ENCODE assay signal across 10 cellular contexts in the genomic region with DNA sequence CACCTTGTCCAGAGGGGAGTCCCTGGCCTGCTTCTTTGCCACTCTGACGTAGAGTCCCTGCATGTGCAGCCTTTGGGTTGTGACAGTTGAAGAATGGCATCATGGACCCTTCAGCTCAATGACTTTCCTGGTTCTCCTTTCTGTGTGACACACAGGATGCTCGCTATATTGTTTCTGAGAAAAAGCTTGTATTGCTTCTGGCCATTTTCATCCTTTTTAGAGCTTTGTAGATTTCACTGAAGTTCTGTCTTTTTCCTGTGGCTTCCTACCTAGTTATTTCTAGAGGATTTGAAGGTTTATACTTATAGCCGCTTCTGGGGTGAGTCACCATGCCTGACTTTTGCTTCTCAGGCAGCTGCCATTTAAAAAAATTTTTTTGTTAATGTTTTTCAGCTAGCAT. TPM values are rescaled to one million over a fixed set of nuclear protein-coding genes. Genes with fewer than 3 reads are reported as not detected.
DNase-seq lines count a peak whose midpoint lies in the region; ATAC-seq, FAIRE-seq and TF ChIP-seq lines count a peak whose summit lies in the region.
"Had no signal": no experiment of that assay in that cellular context is flagged by ENCODE, and none has a peak within 500 bp of the region (broad histone marks: within the 10 kb centered on the region; RNA-seq: fewer than 3 reads in every experiment).

No MANE protein-coding gene starts in this region.

- H3K9ac ChIP-seq in kidney (ENCODE audit: low read length in 2 of 2), result no peak overlapping the region

- H3K4me3 ChIP-seq in fibroblast of mammary gland (ENCODE audit: control insufficient read depth, low read depth, low read length) (no peak overlapping the region), kidney (ENCODE audit: low read length in 2 of 2) (no peak overlapping the region)

- TF ChIP-seq CTCF in fibroblast of mammary gland (conservative IDR thresholded peaks at IDR 0.05; ENCODE audit: control insufficient read depth, insufficient read depth, low read depth, low read length) (no peak), kidney (IDR thresholded peaks at IDR 0.05; ENCODE audit: borderline replicate concordance, extremely low read depth, insufficient read depth) (no peak)

- no peaks in the 10 kb centered on the region for H3K36me3 ChIP-seq in kidney (ENCODE audit: control insufficient read depth in 1 of 2, insufficient read depth in 2 of 2, low read length in 2 of 2)

- FAIRE-seq in kidney (lab: Jason Lieb, UNC), result no peak
- FAIRE-seq: endometrium had no signal

- intact Hi-C loops in kidney (cut with DNase I), result no loop called here

- DNase-seq in fibroblast of mammary gland (ENCODE audit: low read depth), result peak; percentile 35
- DNase-seq in NCI-H446 (lab: John Stamatoyannopoulos, UW), result no peak
- DNase-seq in GF-D8 (lab: John Stamatoyannopoulos, UW), result no peak
- no peak for DNase-seq in kidney
- DNase-seq in NCI-H1436 treated with DMSO at 0.1 percent for 48 hours (lab: John Stamatoyannopoulos, UW), result no peak
- DNase-seq: NCI-H2171 had no signal

- H3K4me1 ChIP-seq in kidney (ENCODE audit: control insufficient read depth in 1 of 2, insufficient read depth in 1 of 2, low read depth in 1 of 2, low read length in 2 of 2), result peaks cover 1 to 5% of the 10 kb centered on the region in 2 donors

- ATAC-seq in GM18519 (IDR thresholded peaks at IDR 0.05; ENCODE audit: low FRiP score, unreplicated experiment) (peak; percentile 77), GM21576 (IDR thresholded peaks at IDR 0.05; ENCODE audit: unreplicated experiment) (peak; percentile 86), HG03469 (IDR thresholded peaks at IDR 0.05; ENCODE audit: unreplicated experiment) (peak; percentile 55)

- H3K27ac ChIP-seq in kidney (ENCODE audit: low read depth in 2 of 2, low read length in 2 of 2), result no peak overlapping the region

- no peaks in the 10 kb centered on the region for H3K9me3 ChIP-seq in kidney (ENCODE audit: control insufficient read depth in 1 of 2, low read length in 2 of 2)

RNA-seq across cellular contexts. Expression of gene SND1, which starts 27.0 kb away (rescaled TPM):
- total RNA-seq in kidney, result 154 TPM
- polyA plus RNA-seq in kidney (ENCODE audit: insufficient read depth, low read depth, low replicate concordance), result 83.0 TPM
